In genomic region chr6:47135772-47136171, GRCh38 we compare ENCODE assay signal across 8 cellular contexts.
DNase-seq lines count a peak whose midpoint lies in the region; ATAC-seq and TF ChIP-seq lines count a peak whose summit lies in the region.

No MANE protein-coding gene starts in this region.

- no peak for TF ChIP-seq CTCF in astrocyte of the spinal cord (IDR thresholded peaks at IDR 0.05; ENCODE audit: low read depth, low read length)
- no peak for TF ChIP-seq CTCF in lung (IDR thresholded peaks at IDR 0.05; ENCODE audit: control extremely low read depth, extremely low read depth)

- DNase-seq in COR-L47 (lab: John Stamatoyannopoulos, UW): peak; percentile 34
- peak; percentile 53 for DNase-seq in NCI-H146 (lab: John Stamatoyannopoulos, UW)
- peak; percentile 91 for DNase-seq in astrocyte of the spinal cord (ENCODE audit: low read depth, low spot score)
- DNase-seq in lung (ENCODE audit: low spot score): no peak
- no peak for DNase-seq in activated naive CD4-positive, alpha-beta T cell treated with anti-CD3 and anti-CD28 coated beads, Interleukin-2, amount 50 U/mL, for 16 hours
- no peak for DNase-seq in foreskin melanocyte

- no peaks in the 10 kb centered on the region for H3K27me3 ChIP-seq in lung (ENCODE audit: control insufficient read depth, insufficient read depth)

- in situ Hi-C loops in astrocyte of the spinal cord (cut with HindIII; ENCODE audit: low sequenced_read_pairs): no loop called here

- no peaks in the 10 kb centered on the region for H3K4me1 Mint-ChIP-seq in activated T-helper 17 cell treated with anti-CD3 and anti-CD28 coated beads, Interleukin-2, amount 50 U/mL, for 72 hours

- no peak overlapping the region for H3K27ac ChIP-seq in lung (ENCODE audit: low read depth in 1 of 2, low read length in 1 of 2)

- H3K36me3 ChIP-seq in lung (ENCODE audit: control insufficient read depth in 2 of 2, insufficient read depth in 2 of 2, low read length in 2 of 2): no peaks in the 10 kb centered on the region

- no peaks in the 10 kb centered on the region for H3K9me3 ChIP-seq in lung (ENCODE audit: control insufficient read depth in 2 of 2, insufficient read depth in 1 of 2, low read length in 1 of 2)

- H3K4me3 ChIP-seq in astrocyte of the spinal cord (ENCODE audit: low read depth, low read length) (no peak overlapping the region), lung (no peak overlapping the region)

- peaks cover 24% of the 10 kb centered on the region for H3K27me3 Mint-ChIP-seq in activated T-helper 17 cell treated with anti-CD3 and anti-CD28 coated beads, Interleukin-2, amount 50 U/mL, for 72 hours

- H3K4me3 Mint-ChIP-seq in activated T-helper 17 cell treated with anti-CD3 and anti-CD28 coated beads, Interleukin-2, amount 50 U/mL, for 72 hours: no peak overlapping the region

- H3K27ac Mint-ChIP-seq in activated T-helper 17 cell treated with anti-CD3 and anti-CD28 coated beads, Interleukin-2, amount 50 U/mL, for 72 hours: no peak overlapping the region

- ATAC-seq in lung (ENCODE audit: insufficient read depth, low FRiP score): peak; percentile 42
- ATAC-seq in activated T-helper 17 cell treated with anti-CD3 and anti-CD28 coated beads, Interleukin-2, amount 50 U/mL, for 72 hours (replicated peaks): no peak
- no peak for ATAC-seq in GM21381 (IDR thresholded peaks at IDR 0.05; ENCODE audit: unreplicated experiment)

- peaks cover 4 to 10% of the 10 kb centered on the region in 2 donors for H3K4me1 ChIP-seq in lung (ENCODE audit: control insufficient read depth in 2 of 2, insufficient read depth in 2 of 2, low read length in 2 of 2)

- 55 to 74% methylated on average over 3 of the region's 3 CpGs for WGBS in lung, 2 donors

- H3K36me3 Mint-ChIP-seq in activated T-helper 17 cell treated with anti-CD3 and anti-CD28 coated beads, Interleukin-2, amount 50 U/mL, for 72 hours (ENCODE audit: low read depth): no peaks in the 10 kb centered on the region

- H3K9me3 Mint-ChIP-seq in activated T-helper 17 cell treated with anti-CD3 and anti-CD28 coated beads, Interleukin-2, amount 50 U/mL, for 72 hours: no peaks in the 10 kb centered on the region

Comparison
In these comparisons a context has a peak if more than half of its experiments do, and no peak if none do; other contexts are left out.
1. DNase-seq: peak in COR-L47 (single experiment), NCI-H146 (single experiment) and astrocyte of the spinal cord (single experiment); none in lung (single experiment), activated naive CD4-positive, alpha-beta T cell treated with anti-CD3 and anti-CD28 coated beads, Interleukin-2, amount 50 U/mL, for 16 hours (single experiment) and foreskin melanocyte (single experiment).